ENCODE assay signal across 8 cellular contexts in the genomic region with DNA sequence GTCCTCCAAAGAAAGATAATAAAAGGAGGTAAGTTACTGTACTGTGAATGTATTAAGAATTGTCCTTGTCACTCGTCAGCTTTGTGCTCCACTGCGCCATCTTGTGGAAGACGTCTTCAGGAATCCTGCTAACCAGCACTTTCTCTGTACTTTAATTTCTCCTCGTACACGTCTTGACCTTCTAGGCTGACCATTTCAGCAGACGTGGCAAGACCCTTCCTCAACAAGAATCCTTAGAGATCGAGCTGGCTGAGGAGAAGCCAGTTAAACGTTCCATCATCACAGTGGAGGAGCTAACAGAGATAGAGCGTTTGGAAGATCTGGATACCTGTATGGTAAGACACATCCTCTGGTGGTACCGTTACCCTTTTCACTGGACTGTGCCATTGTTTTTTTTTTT.
A peak's percentile ranks its signal among the peaks of the same experiment; 100 is the strongest.
DNase-seq lines count a peak whose midpoint lies in the region; ATAC-seq, FAIRE-seq and TF ChIP-seq lines count a peak whose summit lies in the region.

No MANE protein-coding gene starts in this region.

- H3K27me3 ChIP-seq in AG04450 (ENCODE audit: control insufficient read depth, insufficient read depth, low read length) = no peaks in the 10 kb centered on the region

- H3K9ac ChIP-seq in kidney (ENCODE audit: low read length in 2 of 2) = no peak overlapping the region

- peak; percentile 87 for TF ChIP-seq CTCF in AG04450 (IDR thresholded peaks at IDR 0.05; ENCODE audit: low read depth, low read length)
- peak; percentile 78 for TF ChIP-seq CTCF in kidney (IDR thresholded peaks at IDR 0.05; ENCODE audit: borderline replicate concordance, extremely low read depth, insufficient read depth)

- DNase-seq in AG04450 (ENCODE audit: low read depth, low spot score) (peak; percentile 42), NCI-H2196 treated with DMSO at 0.1 percent for 48 hours (lab: John Stamatoyannopoulos, UW; ENCODE audit: unreplicated experiment) (peak; percentile 4), caudate nucleus (lab: John Stamatoyannopoulos, UW) (peak in 57 of 61 donors; percentile 1 to 83 (median 28)), kidney (peak; percentile 82)
- peak; percentile 61 for DNase-seq in activated CD4-positive, CD25-positive, alpha-beta regulatory T cell treated with anti-CD3 and anti-CD28 coated beads, Interleukin-2, amount 50 U/mL, for 16 hours (ENCODE audit: low read depth, low spot score)
- peak; percentile 86 for DNase-seq in stimulated activated CD4-positive, alpha-beta T cell treated with anti-CD3 and anti-CD28 coated beads, Interleukin-2, amount 100 ng/mL, for 24 hours

- H3K4me3 ChIP-seq in AG04450 (ENCODE audit: low read depth, low read length) (no peak overlapping the region), kidney (ENCODE audit: low read length in 2 of 2) (no peak overlapping the region)

- peak; percentile 97 for FAIRE-seq in kidney (lab: Jason Lieb, UNC)

- intact Hi-C loops in kidney (cut with DNase I) = no loop called here

- H3K27ac ChIP-seq in AG04450 (ENCODE audit: low read depth, low read length) (no peak overlapping the region), caudate nucleus (ENCODE audit: low read depth, low read length) (no peak overlapping the region), kidney (ENCODE audit: low read depth in 2 of 2, low read length in 2 of 2) (no peak overlapping the region)

- CTCF ChIA-PET in AG04450 (lab: Charles Lee) = interaction anchor here (0.7 to 7.3 kb wide), 35 partner anchors 10 to 1167 kb away, joined by 3 to 102 read pairs (median 5); a partner anchor contains a TSS

- H3K4me1 ChIP-seq in kidney (ENCODE audit: control insufficient read depth in 1 of 2, insufficient read depth in 1 of 2, low read depth in 1 of 2, low read length in 2 of 2) = no peaks in the 10 kb centered on the region

- POLR2A ChIA-PET in AG04450 (lab: Yijun Ruan, JAX) = interaction anchor here (0.6 kb wide), 1 partner anchor 277 kb away, joined by 4 read pairs; a partner anchor contains a TSS

- H3K36me3 ChIP-seq in kidney (ENCODE audit: control insufficient read depth in 1 of 2, insufficient read depth in 2 of 2, low read length in 2 of 2) = no peaks in the 10 kb centered on the region

- no peaks in the 10 kb centered on the region for H3K9me3 ChIP-seq in AG04450 (ENCODE audit: control insufficient read depth, insufficient read depth, low read length)
- no peaks in the 10 kb centered on the region for H3K9me3 ChIP-seq in kidney (ENCODE audit: control insufficient read depth in 1 of 2, low read length in 2 of 2)

- ATAC-seq in GM21723 (IDR thresholded peaks at IDR 0.05; ENCODE audit: unreplicated experiment) (peak; percentile 62), GM21528 (IDR thresholded peaks at IDR 0.05; ENCODE audit: low FRiP score, unreplicated experiment) (no peak)

Comparison
In these comparisons a context has a peak if more than half of its experiments do, and no peak if none do; other contexts are left out.
1. DNase-seq: peak in every context shown above with its lines; median percentile 86 in stimulated activated CD4-positive, alpha-beta T cell treated with anti-CD3 and anti-CD28 coated beads, Interleukin-2, amount 100 ng/mL, for 24 hours; 82 in kidney; 61 in activated CD4-positive, CD25-positive, alpha-beta regulatory T cell treated with anti-CD3 and anti-CD28 coated beads, Interleukin-2, amount 50 U/mL, for 16 hours; 42 in AG04450; 28 in caudate nucleus; 4 in NCI-H2196 treated with DMSO at 0.1 percent for 48 hours.